In genomic region chr2:227817940-227818568, GRCh38 we compare ENCODE assay signal across 1 cellular context.
TF ChIP-seq lines count a peak whose summit lies in the region.

No MANE protein-coding gene starts in this region.

TF ChIP-seq in HepG2, 621 proteins besides CTCF, POLR2A, EP300 and RAD21 (continued from another document and continues in another):
- no peak for TF ChIP-seq ETS1 (CRISPR knock-in tag; IDR thresholded peaks at IDR 0.05)
- peak; percentile 30; the same call in 1 of the 3 replicates for TF ChIP-seq MXI1 (IDR thresholded peaks at IDR 0.05; ENCODE audit: borderline replicate concordance, low read depth, low read length)
- no peak for TF ChIP-seq SUZ12 (IDR thresholded peaks at IDR 0.05; ENCODE audit: low read depth, low read length)
- TF ChIP-seq YEATS2 (CRISPR knock-in tag; IDR thresholded peaks at IDR 0.05; ENCODE audit: borderline replicate concordance): no peak; the same call in 1 of the 2 replicates
- no peak for TF ChIP-seq ZNF512B (CRISPR knock-in tag; IDR thresholded peaks at IDR 0.05; ENCODE audit: borderline replicate concordance)
- TF ChIP-seq PRPF4 (IDR thresholded peaks at IDR 0.05; ENCODE audit: low read depth, low read length, poor library complexity, severe bottlenecking): no peak
- TF ChIP-seq ZNF335 (CRISPR knock-in tag; IDR thresholded peaks at IDR 0.05): peak; percentile 74; the same call in 1 of the 2 replicates
- TF ChIP-seq ZNF792 (CRISPR knock-in tag; IDR thresholded peaks at IDR 0.05): no peak
- no peak for TF ChIP-seq CC2D1A (CRISPR knock-in tag; IDR thresholded peaks at IDR 0.05)
- no peak for TF ChIP-seq PHF20 (CRISPR knock-in tag; IDR thresholded peaks at IDR 0.05)
- TF ChIP-seq ZNF460 (CRISPR knock-in tag; IDR thresholded peaks at IDR 0.05; ENCODE audit: borderline replicate concordance): no peak
- peak; percentile 67 for TF ChIP-seq JUND (CRISPR knock-in tag; IDR thresholded peaks at IDR 0.05)
- no peak; the same call in 1 of the 2 replicates for TF ChIP-seq ERF (CRISPR knock-in tag; IDR thresholded peaks at IDR 0.05)
- no peak for TF ChIP-seq ZNF292 (CRISPR knock-in tag; IDR thresholded peaks at IDR 0.05; ENCODE audit: borderline replicate concordance, low read depth)
- TF ChIP-seq ZNF276 (CRISPR knock-in tag; IDR thresholded peaks at IDR 0.05; ENCODE audit: low read depth): no peak
- TF ChIP-seq ZFP36L2 (CRISPR knock-in tag; IDR thresholded peaks at IDR 0.05): no peak
- no peak for TF ChIP-seq ZSCAN9 (CRISPR knock-in tag; IDR thresholded peaks at IDR 0.05; ENCODE audit: borderline replicate concordance)
- TF ChIP-seq ZNF761 (CRISPR knock-in tag; conservative IDR thresholded peaks at IDR 0.05): no peak
- no peak for TF ChIP-seq ZNF549 (CRISPR knock-in tag; IDR thresholded peaks at IDR 0.05)
- TF ChIP-seq DMTF1 (CRISPR knock-in tag; IDR thresholded peaks at IDR 0.05): no peak
- peak; percentile 20; the same call in 1 of the 2 replicates for TF ChIP-seq FOXO1 (CRISPR knock-in tag; IDR thresholded peaks at IDR 0.05)
- TF ChIP-seq JUNB (CRISPR knock-in tag; IDR thresholded peaks at IDR 0.05; ENCODE audit: borderline replicate concordance): no peak
- TF ChIP-seq RARA (CRISPR knock-in tag; IDR thresholded peaks at IDR 0.05): peak; percentile 75; the same call in 1 of the 2 replicates
- no peak for TF ChIP-seq GTF3A (CRISPR knock-in tag; conservative IDR thresholded peaks at IDR 0.05)
- no peak for TF ChIP-seq ZNF513 (CRISPR knock-in tag; conservative IDR thresholded peaks at IDR 0.05)
- TF ChIP-seq JARID2 (CRISPR knock-in tag; IDR thresholded peaks at IDR 0.05; ENCODE audit: insufficient replicate concordance): no peak
- no peak; the same call in 1 of the 2 replicates for TF ChIP-seq CSRNP1 (CRISPR knock-in tag; IDR thresholded peaks at IDR 0.05)
- TF ChIP-seq POLR2G (IDR thresholded peaks at IDR 0.05; ENCODE audit: low read depth, low read length): peak; percentile 85
- no peak for TF ChIP-seq PAWR (CRISPR knock-in tag; IDR thresholded peaks at IDR 0.05; ENCODE audit: borderline replicate concordance)
- no peak for TF ChIP-seq ZNF570 (CRISPR knock-in tag; IDR thresholded peaks at IDR 0.05; ENCODE audit: borderline replicate concordance)
- TF ChIP-seq CBX1 (IDR thresholded peaks at IDR 0.05; ENCODE audit: low read depth): no peak
- TF ChIP-seq ZNF687 (CRISPR knock-in tag; IDR thresholded peaks at IDR 0.05): no peak
- no peak for TF ChIP-seq ZNF501 (CRISPR knock-in tag; IDR thresholded peaks at IDR 0.05)
- no peak for TF ChIP-seq ZNF280B (CRISPR knock-in tag; IDR thresholded peaks at IDR 0.05; ENCODE audit: borderline replicate concordance)
- TF ChIP-seq ZNF589 (CRISPR knock-in tag; conservative IDR thresholded peaks at IDR 0.05): no peak
- TF ChIP-seq FOXC1 (CRISPR knock-in tag; IDR thresholded peaks at IDR 0.05; ENCODE audit: borderline replicate concordance): no peak
- TF ChIP-seq ELF1 (CRISPR knock-in tag; IDR thresholded peaks at IDR 0.05): no peak
- no peak for TF ChIP-seq ZNF350 (CRISPR knock-in tag; IDR thresholded peaks at IDR 0.05; ENCODE audit: borderline replicate concordance, low read depth)
- TF ChIP-seq, protein P1, sequence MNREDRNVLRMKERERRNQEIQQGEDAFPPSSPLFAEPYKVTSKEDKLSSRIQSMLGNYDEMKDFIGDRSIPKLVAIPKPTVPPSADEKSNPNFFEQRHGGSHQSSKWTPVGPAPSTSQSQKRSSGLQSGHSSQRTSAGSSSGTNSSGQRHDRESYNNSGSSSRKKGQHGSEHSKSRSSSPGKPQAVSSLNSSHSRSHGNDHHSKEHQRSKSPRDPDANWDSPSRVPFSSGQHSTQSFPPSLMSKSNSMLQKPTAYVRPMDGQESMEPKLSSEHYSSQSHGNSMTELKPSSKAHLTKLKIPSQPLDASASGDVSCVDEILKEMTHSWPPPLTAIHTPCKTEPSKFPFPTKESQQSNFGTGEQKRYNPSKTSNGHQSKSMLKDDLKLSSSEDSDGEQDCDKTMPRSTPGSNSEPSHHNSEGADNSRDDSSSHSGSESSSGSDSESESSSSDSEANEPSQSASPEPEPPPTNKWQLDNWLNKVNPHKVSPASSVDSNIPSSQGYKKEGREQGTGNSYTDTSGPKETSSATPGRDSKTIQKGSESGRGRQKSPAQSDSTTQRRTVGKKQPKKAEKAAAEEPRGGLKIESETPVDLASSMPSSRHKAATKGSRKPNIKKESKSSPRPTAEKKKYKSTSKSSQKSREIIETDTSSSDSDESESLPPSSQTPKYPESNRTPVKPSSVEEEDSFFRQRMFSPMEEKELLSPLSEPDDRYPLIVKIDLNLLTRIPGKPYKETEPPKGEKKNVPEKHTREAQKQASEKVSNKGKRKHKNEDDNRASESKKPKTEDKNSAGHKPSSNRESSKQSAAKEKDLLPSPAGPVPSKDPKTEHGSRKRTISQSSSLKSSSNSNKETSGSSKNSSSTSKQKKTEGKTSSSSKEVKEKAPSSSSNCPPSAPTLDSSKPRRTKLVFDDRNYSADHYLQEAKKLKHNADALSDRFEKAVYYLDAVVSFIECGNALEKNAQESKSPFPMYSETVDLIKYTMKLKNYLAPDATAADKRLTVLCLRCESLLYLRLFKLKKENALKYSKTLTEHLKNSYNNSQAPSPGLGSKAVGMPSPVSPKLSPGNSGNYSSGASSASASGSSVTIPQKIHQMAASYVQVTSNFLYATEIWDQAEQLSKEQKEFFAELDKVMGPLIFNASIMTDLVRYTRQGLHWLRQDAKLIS (CRISPR knock-in tag; IDR thresholded peaks at IDR 0.05): peak; percentile 84
